8 cellular contexts compared by ENCODE assay signal in the genomic region with DNA sequence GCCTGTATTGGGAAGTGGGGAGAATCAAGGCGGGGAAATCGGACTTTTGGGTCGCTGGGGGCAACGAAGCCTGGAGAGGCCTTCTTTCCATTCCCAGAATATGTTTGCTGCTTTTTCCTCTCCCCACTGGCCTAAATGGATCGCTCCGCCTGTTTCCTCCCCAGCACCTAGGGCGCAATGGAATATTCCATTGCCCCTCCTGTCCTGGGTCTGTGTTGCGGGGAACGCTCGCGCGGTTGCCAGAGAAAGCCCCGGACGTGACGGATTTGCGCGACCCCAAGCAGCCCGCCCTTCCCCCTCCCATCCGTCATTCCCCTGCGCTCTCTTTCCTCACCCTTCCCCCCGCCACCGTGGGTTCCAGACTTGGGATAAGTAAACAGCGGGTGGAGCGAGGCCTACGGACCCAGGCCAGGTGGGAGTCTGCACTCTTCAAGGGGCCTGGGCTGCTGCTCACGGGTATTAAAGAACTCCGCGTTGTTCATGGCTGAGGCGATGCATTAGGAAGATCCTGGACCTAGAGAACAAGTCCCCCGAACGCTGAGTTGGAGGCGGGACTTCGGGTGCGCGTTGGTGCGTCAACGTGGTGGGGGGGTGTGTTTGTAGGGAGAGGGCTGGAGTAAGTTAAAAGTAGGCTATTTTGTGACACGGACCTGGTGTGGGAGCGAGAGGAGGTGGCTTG. TPM values are rescaled to one million over a fixed set of nuclear protein-coding genes. Genes with fewer than 3 reads are reported as not detected.
A peak's percentile ranks its signal among the peaks of the same experiment; 100 is the strongest.
DNase-seq lines count a peak whose midpoint lies in the region; ATAC-seq and TF ChIP-seq lines count a peak whose summit lies in the region.

A gene with protein sequence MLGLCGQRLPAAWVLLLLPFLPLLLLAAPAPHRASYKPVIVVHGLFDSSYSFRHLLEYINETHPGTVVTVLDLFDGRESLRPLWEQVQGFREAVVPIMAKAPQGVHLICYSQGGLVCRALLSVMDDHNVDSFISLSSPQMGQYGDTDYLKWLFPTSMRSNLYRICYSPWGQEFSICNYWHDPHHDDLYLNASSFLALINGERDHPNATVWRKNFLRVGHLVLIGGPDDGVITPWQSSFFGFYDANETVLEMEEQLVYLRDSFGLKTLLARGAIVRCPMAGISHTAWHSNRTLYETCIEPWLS (plus strand): TSS at position 307 of the 679 bp plus-strand sequence. CDS start 454 bp downstream, outside the sequence.

- POLR2A ChIA-PET in activated CD8-positive, alpha-beta T cell treated with anti-CD3 and anti-CD28 coated beads for 36 hours (lab: Charles Lee) = interaction anchor here (0.9 kb wide), 1 partner anchor 12 kb away, joined by 3 read pairs; no protein-coding TSS in a partner anchor

- H3K4me3 ChIP-seq in dorsolateral prefrontal cortex = peak within 1 kb of the TSS; percentile 55 to 97 (median 84)
- peak within 1 kb of the TSS; percentile 74 to 78 (median 78) for H3K4me3 ChIP-seq in right lobe of liver

- WGBS in right lobe of liver (ENCODE audit: insufficient coverage, low coverage, low lambda C conversion rate, missing lambda C conversion rate) = under 1% methylated on average over 39 of the region's 39 CpGs

- peak within 1 kb of the TSS; percentile 97 for H3K27ac Mint-ChIP-seq in activated CD8-positive, alpha-beta T cell treated with anti-CD3 and anti-CD28 coated beads for 36 hours

- CTCF ChIA-PET in activated CD8-positive, alpha-beta T cell treated with anti-CD3 and anti-CD28 coated beads for 36 hours (lab: Charles Lee) = interaction anchor here (0.9 to 2.9 kb wide), 8 partner anchors 18 to 106 kb away, joined by 3 to 8 read pairs (median 3); partner anchors contain the start of genes ATF6B and FKBPL

- H3K27ac ChIP-seq in dorsolateral prefrontal cortex (peak within 1 kb of the TSS; percentile 68 to 99 (median 96)), right lobe of liver (peak within 1 kb of the TSS; percentile 63 to 75 (median 74))

- peak within 1 kb of the TSS; percentile 85 for H3K4me3 Mint-ChIP-seq in activated CD8-positive, alpha-beta T cell treated with anti-CD3 and anti-CD28 coated beads for 36 hours

- peaks cover 44% of the 10 kb centered on the region for H3K4me1 Mint-ChIP-seq in activated CD8-positive, alpha-beta T cell treated with anti-CD3 and anti-CD28 coated beads for 36 hours (ENCODE audit: low read depth)

- intact Hi-C loops in activated CD8-positive, alpha-beta T cell treated with anti-CD3 and anti-CD28 coated beads for 36 hours (cut with micrococcal nuclease) = no loop called here
- intact Hi-C loops in dorsolateral prefrontal cortex (cut with DNase I) = loop anchor here (2.0 to 5.0 kb wide), 6 partner anchors 23 to 43 kb away; partner anchors contain the start of genes AGPAT1 (in 1 of the 2) and ATF6B (in 1 of the 2)
- intact Hi-C loops in right lobe of liver (cut with DNase I) = loop anchor here in 1 of 2 donors (5.0 kb wide), 1 partner anchor 37 kb away; no protein-coding TSS in a partner anchor

- H3K36me3 ChIP-seq in right lobe of liver = peaks cover 0 to 13% (median 0%) of the 10 kb centered on the region in 4 donors

- H3K4me1 ChIP-seq in right lobe of liver = peaks cover 0 to 7% (median 0%) of the 10 kb centered on the region in 4 donors

- peak; percentile 38 for ATAC-seq in HG03354 (IDR thresholded peaks at IDR 0.05; ENCODE audit: poor library complexity, severe bottlenecking, unreplicated experiment)
- peak; percentile 84 for ATAC-seq in activated CD8-positive, alpha-beta T cell treated with anti-CD3 and anti-CD28 coated beads for 36 hours
- peak; percentile 81 to 83 (median 82) for ATAC-seq in right lobe of liver
- ATAC-seq in HG02840 (IDR thresholded peaks at IDR 0.05; ENCODE audit: low FRiP score, unreplicated experiment) = no peak

- H3K27me3 ChIP-seq in dorsolateral prefrontal cortex (no peaks in the 10 kb centered on the region), right lobe of liver (peaks cover 0 to 6% of the 10 kb centered on the region in 2 donors)

- no peaks in the 10 kb centered on the region for H3K9me3 ChIP-seq in right lobe of liver

- H3K9me3 Mint-ChIP-seq in activated CD8-positive, alpha-beta T cell treated with anti-CD3 and anti-CD28 coated beads for 36 hours = no peaks in the 10 kb centered on the region

- DNase-seq in DMS 273 treated with DMSO at 0.1 percent for 48 hours (lab: John Stamatoyannopoulos, UW) (peak; percentile 85), NCI-H774 (lab: John Stamatoyannopoulos, UW) (peak; percentile 84), dorsolateral prefrontal cortex (peak; percentile 83 to 94 (median 90)), right lobe of liver (peak; percentile 79 to 87 (median 85))
- peak; percentile 95 for DNase-seq in activated CD8-positive, alpha-beta T cell treated with anti-CD3 and anti-CD28 coated beads for 36 hours
- peak; percentile 58 to 60 for DNase-seq in stimulated activated CD4-positive, alpha-beta T cell treated with anti-CD3 and anti-CD28 coated beads, Interleukin-2, amount 100 ng/mL, for 48 hours

- TF ChIP-seq CTCF in activated CD8-positive, alpha-beta T cell treated with anti-CD3 and anti-CD28 coated beads for 36 hours (IDR thresholded peaks at IDR 0.05) = no peak
- peak in 17 of 56 donors; percentile 4 to 45 (median 13) for TF ChIP-seq CTCF in dorsolateral prefrontal cortex (IDR thresholded peaks at IDR 0.05 in 54 of 56, conservative IDR thresholded peaks at IDR 0.05 in 2 of 56; ENCODE audit: low read depth in 1 of 56, partially characterized antibody in 56 of 56)
- no peak for TF ChIP-seq CTCF in right lobe of liver (IDR thresholded peaks at IDR 0.05)

- no peak for TF ChIP-seq POLR2A in right lobe of liver (IDR thresholded peaks at IDR 0.05)

- H3K27me3 Mint-ChIP-seq in activated CD8-positive, alpha-beta T cell treated with anti-CD3 and anti-CD28 coated beads for 36 hours = peaks cover 12% of the 10 kb centered on the region

- peaks cover 15% of the 10 kb centered on the region for H3K36me3 Mint-ChIP-seq in activated CD8-positive, alpha-beta T cell treated with anti-CD3 and anti-CD28 coated beads for 36 hours (ENCODE audit: low read depth)

RNA-seq across cellular contexts. Expression of the gene that starts here (rescaled TPM):
- total RNA-seq in activated CD8-positive, alpha-beta T cell treated with anti-CD3 and anti-CD28 coated beads for 36 hours = 10 to 100 TPM; 14.4 to 21.7 TPM
- 10 to 100 TPM; 21.2 to 55.9 (median 31.2) TPM for total RNA-seq in dorsolateral prefrontal cortex
- total RNA-seq in right lobe of liver = 10 to 100 TPM in 2 of 6 experiments, 1 to 10 TPM in 4; 6.4 to 16.0 (median 8.9) TPM
